ENCODE assay signal across 19 cellular contexts in the genomic region with DNA sequence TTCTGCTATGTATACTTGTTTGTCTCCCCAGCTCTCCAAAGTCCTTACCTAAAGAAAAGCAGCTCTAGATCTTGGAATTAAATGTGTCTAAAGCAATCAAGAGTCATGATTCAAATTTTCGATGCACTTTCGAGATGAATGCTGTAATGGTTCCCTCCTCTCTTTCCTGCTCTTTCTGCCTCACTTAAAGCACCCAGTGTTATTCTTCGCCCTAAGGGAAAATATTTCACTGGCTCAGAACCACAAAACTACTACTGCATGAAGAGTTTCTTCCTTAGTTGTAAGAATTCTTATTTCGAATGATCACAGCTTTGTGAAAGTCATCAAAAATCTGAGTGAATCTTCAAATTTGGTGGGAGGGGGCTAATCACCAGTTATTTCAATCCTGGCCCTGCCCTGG.
"Had no signal": no experiment of that assay in that cellular context is flagged by ENCODE, and none has a peak within 500 bp of the region (broad histone marks: within the 10 kb centered on the region; RNA-seq: fewer than 3 reads in every experiment).

No MANE protein-coding gene starts in this region.

- H3K27me3 ChIP-seq: dorsolateral prefrontal cortex, gastrocnemius medialis, left lung, right atrium auricular region, tibial nerve had no signal

- H3K4me1 Mint-ChIP-seq: activated CD8-positive, alpha-beta memory T cell treated with anti-CD3 and anti-CD28 coated beads, Interleukin-2, amount 10 ng/mL, durations not matched to agents 7 days and 5 days had no signal

- H3K36me3 ChIP-seq: right atrium auricular region had no signal

- H3K9me3 Mint-ChIP-seq: activated B cell treated with CpG ODN at 0.5 μM for 24 hours; activated CD4-positive, alpha-beta memory T cell treated with anti-CD3 and anti-CD28 coated beads for 36 hours had no signal

- H3K27ac Mint-ChIP-seq: activated B cell treated with CpG ODN at 0.5 μM for 24 hours; activated CD4-positive, alpha-beta memory T cell treated with anti-CD3 and anti-CD28 coated beads for 36 hours; activated CD8-positive, alpha-beta memory T cell treated with anti-CD3 and anti-CD28 coated beads, Interleukin-2, amount 10 ng/mL, durations not matched to agents 7 days and 5 days; activated naive CD8-positive, alpha-beta T cell; progenitor cell of endocrine pancreas had no signal

- H3K27me3 Mint-ChIP-seq: activated B cell treated with CpG ODN at 0.5 μM for 24 hours; activated CD4-positive, alpha-beta memory T cell treated with anti-CD3 and anti-CD28 coated beads for 36 hours; activated CD8-positive, alpha-beta memory T cell treated with anti-CD3 and anti-CD28 coated beads, Interleukin-2, amount 10 ng/mL, durations not matched to agents 7 days and 5 days; activated naive CD8-positive, alpha-beta T cell; progenitor cell of endocrine pancreas had no signal

- H3K9me3 ChIP-seq: gastrocnemius medialis, left lung, right atrium auricular region, tibial nerve had no signal

- ATAC-seq: activated CD8-positive, alpha-beta memory T cell treated with anti-CD3 and anti-CD28 coated beads, Interleukin-2, amount 10 ng/mL, durations not matched to agents 7 days and 5 days; gastrocnemius medialis; left lung had no signal

- H3K27ac ChIP-seq: gastrocnemius medialis, left lung, right atrium auricular region had no signal

- H3K4me3 ChIP-seq: dorsolateral prefrontal cortex, gastrocnemius medialis, left lung, right atrium auricular region, tibial nerve had no signal

- H3K4me3 Mint-ChIP-seq: activated B cell treated with CpG ODN at 0.5 μM for 24 hours; activated CD4-positive, alpha-beta memory T cell treated with anti-CD3 and anti-CD28 coated beads for 36 hours; activated CD8-positive, alpha-beta memory T cell treated with anti-CD3 and anti-CD28 coated beads, Interleukin-2, amount 10 ng/mL, durations not matched to agents 7 days and 5 days; activated naive CD8-positive, alpha-beta T cell had no signal

- DNase-seq: activated B cell treated with CpG ODN at 0.5 μM for 24 hours; activated CD4-positive, alpha-beta memory T cell treated with anti-CD3 and anti-CD28 coated beads for 36 hours; activated CD4-positive, alpha-beta T cell treated with anti-CD3 and anti-CD28 coated beads for 4 hours; activated CD8-positive, alpha-beta memory T cell treated with anti-CD3 and anti-CD28 coated beads, Interleukin-2, amount 10 ng/mL, durations not matched to agents 7 days and 5 days; amygdala; dorsolateral prefrontal cortex; gastrocnemius medialis; head of caudate nucleus; left lung; occipital lobe; stimulated activated CD4-positive, alpha-beta T cell treated with anti-CD3 and anti-CD28 coated beads, Interleukin-12 subunit alpha, Interleukin-12 subunit beta, amount 100 ng/mL, for 4 hours; stimulated activated CD4-positive, alpha-beta T cell treated with anti-CD3 and anti-CD28 coated beads, Interleukin-1b, Interleukin-23, amount 100 ng/mL, for 48 hours; stimulated activated CD8-positive, alpha-beta memory T cell treated with anti-CD3 and anti-CD28 coated beads, Interleukin-4, amount 100 ng/mL, for 48 hours; stimulated activated naive CD4-positive, alpha-beta T cell; T-helper 9 cell had no signal

- H3K36me3 Mint-ChIP-seq: activated CD8-positive, alpha-beta memory T cell treated with anti-CD3 and anti-CD28 coated beads, Interleukin-2, amount 10 ng/mL, durations not matched to agents 7 days and 5 days had no signal

- H3K4me1 ChIP-seq: gastrocnemius medialis, left lung had no signal
